10 cellular contexts compared by ENCODE assay signal in the genomic region with DNA sequence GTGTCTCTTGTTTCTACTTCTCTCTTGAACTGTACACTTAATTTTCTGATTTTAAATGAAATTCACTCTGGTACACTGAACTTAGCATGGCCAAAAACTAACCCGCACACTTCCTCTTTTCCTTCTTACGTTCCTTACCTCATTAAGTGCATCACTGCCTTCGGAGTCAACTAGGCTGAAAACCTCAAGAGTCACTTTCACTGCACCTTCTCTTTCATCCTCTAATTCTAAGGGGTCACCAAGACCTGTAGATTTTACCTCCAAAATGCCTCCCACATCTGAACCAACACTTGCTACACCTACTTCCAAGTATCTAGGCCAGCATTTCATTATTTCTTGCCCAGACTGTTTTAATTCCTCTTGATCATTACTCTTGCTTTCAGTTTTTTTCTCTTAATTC. TPM values are rescaled to one million over a fixed set of nuclear protein-coding genes. Genes with fewer than 3 reads are reported as not detected.
DNase-seq lines count a peak whose midpoint lies in the region; ATAC-seq lines count a peak whose summit lies in the region.
"Had no signal": no experiment of that assay in that cellular context is flagged by ENCODE, and none has a peak within 500 bp of the region (broad histone marks: within the 10 kb centered on the region; RNA-seq: fewer than 3 reads in every experiment).

No MANE protein-coding gene starts in this region.

- H3K36me3 Mint-ChIP-seq in CD4-positive, CD25-positive, alpha-beta regulatory T cell, result peaks cover 32% of the 10 kb centered on the region

- H3K27ac Mint-ChIP-seq in CD4-positive, CD25-positive, alpha-beta regulatory T cell, result no peak overlapping the region
- H3K27ac Mint-ChIP-seq: activated naive CD4-positive, alpha-beta T cell treated with anti-CD3 and anti-CD28 coated beads, Interleukin-2, amount 50 U/mL, for 24 hours; T-helper 1 cell treated with Interleukin-12 subunit alpha and Interleukin-12 subunit beta and Interleukin-4 antibody, amounts not matched to agents 30 μg/mL and 1 μg/mL, for 36 hours had no signal

- H3K4me3 ChIP-seq in CD4-positive, CD25-positive, alpha-beta regulatory T cell (ENCODE audit: low read depth, low read length), result peak overlapping the region; percentile 45

- H3K27me3 ChIP-seq in CD4-positive, CD25-positive, alpha-beta regulatory T cell (ENCODE audit: control insufficient read depth, insufficient read depth, low read length), result no peaks in the 10 kb centered on the region

- ATAC-seq in CD4-positive, CD25-positive, alpha-beta regulatory T cell (ENCODE audit: low read depth in 2 of 2), result peak in 1 of 2 donors; percentile 17
- ATAC-seq in GM19372 (IDR thresholded peaks at IDR 0.05; ENCODE audit: low read depth, unreplicated experiment), result peak; percentile 62
- ATAC-seq in HG02938 (IDR thresholded peaks at IDR 0.05; ENCODE audit: unreplicated experiment), result peak; percentile 71
- ATAC-seq in left lobe of liver, result no peak

- peaks cover 34% of the 10 kb centered on the region for H3K4me1 ChIP-seq in CD4-positive, CD25-positive, alpha-beta regulatory T cell (ENCODE audit: control insufficient read depth, insufficient read depth, low read length, poor library complexity, severe bottlenecking)

- H3K9me3 ChIP-seq in CD4-positive, CD25-positive, alpha-beta regulatory T cell (ENCODE audit: control insufficient read depth in 2 of 2, low read length in 2 of 2), result no peaks in the 10 kb centered on the region

- DNase-seq in CD4-positive, CD25-positive, alpha-beta regulatory T cell, result no peak
- DNase-seq in NOMO-1 treated with dmso at 0.1 percent for 144 hours (lab: John Stamatoyannopoulos, UW; ENCODE audit: unreplicated experiment) (peak; percentile 78), left lobe of liver (ENCODE audit: low spot score) (no peak), amniotic stem cell (lab: John Stamatoyannopoulos, UW) (no peak), retina (no peak)
- no peak for DNase-seq in activated CD8-positive, alpha-beta memory T cell treated with anti-CD3 and anti-CD28 coated beads, Interleukin-2, amount 50 U/mL, for 4 hours

- H3K36me3 ChIP-seq in CD4-positive, CD25-positive, alpha-beta regulatory T cell (ENCODE audit: control insufficient read depth, insufficient read depth, low read length), result peaks cover 40% of the 10 kb centered on the region

- H3K27me3 Mint-ChIP-seq in CD4-positive, CD25-positive, alpha-beta regulatory T cell, result no peaks in the 10 kb centered on the region
- H3K27me3 Mint-ChIP-seq: activated naive CD4-positive, alpha-beta T cell treated with anti-CD3 and anti-CD28 coated beads, Interleukin-2, amount 50 U/mL, for 24 hours had no signal

- peaks cover 0 to 1% (median 0%) of the 10 kb centered on the region in 7 donors for H3K9me3 Mint-ChIP-seq in CD4-positive, CD25-positive, alpha-beta regulatory T cell
- H3K9me3 Mint-ChIP-seq: activated naive CD4-positive, alpha-beta T cell treated with anti-CD3 and anti-CD28 coated beads, Interleukin-2, amount 50 U/mL, for 24 hours; T-helper 1 cell treated with Interleukin-12 subunit alpha and Interleukin-12 subunit beta and Interleukin-4 antibody, amounts not matched to agents 30 μg/mL and 1 μg/mL, for 36 hours had no signal

- no peak overlapping the region for H3K27ac ChIP-seq in CD4-positive, CD25-positive, alpha-beta regulatory T cell (ENCODE audit: insufficient read depth, low read length, poor library complexity, severe bottlenecking)

- peaks cover 31 to 52% (median 44%) of the 10 kb centered on the region in 4 donors for H3K4me1 Mint-ChIP-seq in CD4-positive, CD25-positive, alpha-beta regulatory T cell

- H3K4me3 Mint-ChIP-seq in CD4-positive, CD25-positive, alpha-beta regulatory T cell, result no peak overlapping the region
- H3K4me3 Mint-ChIP-seq: activated naive CD4-positive, alpha-beta T cell treated with anti-CD3 and anti-CD28 coated beads, Interleukin-2, amount 50 U/mL, for 24 hours; T-helper 1 cell treated with Interleukin-12 subunit alpha and Interleukin-12 subunit beta and Interleukin-4 antibody, amounts not matched to agents 30 μg/mL and 1 μg/mL, for 36 hours had no signal

RNA-seq across cellular contexts. Expression of gene CBLB, which starts 6.6 kb away (rescaled TPM):
- 83.1 TPM for total RNA-seq in CD4-positive, CD25-positive, alpha-beta regulatory T cell
- 10 to 100 TPM; 23.9 to 36.4 (median 29.9) TPM for polyA plus RNA-seq in CD4-positive, CD25-positive, alpha-beta regulatory T cell
- 9.5 TPM for total RNA-seq in left lobe of liver
